In the genomic region with DNA sequence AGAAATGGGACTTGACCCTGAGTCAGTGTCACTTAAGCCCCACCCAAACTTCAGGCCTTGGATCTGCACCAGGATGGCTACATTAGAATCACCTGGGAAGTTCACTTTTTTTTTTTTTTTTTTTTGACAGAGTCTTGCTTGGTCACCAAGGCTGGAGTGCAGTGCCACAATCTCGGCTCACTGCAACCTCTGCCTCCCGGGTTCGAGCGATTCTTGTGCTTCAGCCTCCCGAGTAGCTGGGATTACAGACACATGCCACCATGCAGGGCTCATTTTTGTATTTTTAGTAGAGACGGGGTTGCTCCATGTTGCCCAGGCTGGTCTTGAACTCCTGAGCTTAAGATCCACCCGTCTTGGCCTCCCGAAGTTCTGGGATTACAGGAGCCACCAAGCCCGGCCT, we compare ENCODE assay signal across 8 cellular contexts. TPM values are rescaled to one million over a fixed set of nuclear protein-coding genes. Genes with fewer than 3 reads are reported as not detected.
"Had no signal": no experiment of that assay in that cellular context is flagged by ENCODE, and none has a peak within 500 bp of the region (broad histone marks: within the 10 kb centered on the region; RNA-seq: fewer than 3 reads in every experiment).

No MANE protein-coding gene starts in this region.

- H3K4me3 Mint-ChIP-seq: IgD-negative memory B cell had no signal

- H3K4me3 ChIP-seq: K562 had no signal

- DNase-seq: IMR-90, KBM-7 had no signal

- H3K9me3 Mint-ChIP-seq: IgD-negative memory B cell had no signal

- H3K27ac Mint-ChIP-seq: IgD-negative memory B cell had no signal

- ATAC-seq: HepG2, K562 had no signal

- H3K27ac ChIP-seq: HL-60 had no signal

- H3K36me3 Mint-ChIP-seq: IgD-negative memory B cell had no signal

RNA-seq across cellular contexts. Expression of a gene that starts 3.0 kb away (rescaled TPM):
- total RNA-seq: HepG2, HT-29, HT1080, IMR-90, K562 had no signal
- polyA plus RNA-seq: HepG2, IgD-negative memory B cell, IMR-90, K562 had no signal

RNA-seq across cellular contexts. Expression of a gene that starts 45.1 kb away (rescaled TPM):
- polyA plus RNA-seq: K562 had no signal
